In the genomic region with DNA sequence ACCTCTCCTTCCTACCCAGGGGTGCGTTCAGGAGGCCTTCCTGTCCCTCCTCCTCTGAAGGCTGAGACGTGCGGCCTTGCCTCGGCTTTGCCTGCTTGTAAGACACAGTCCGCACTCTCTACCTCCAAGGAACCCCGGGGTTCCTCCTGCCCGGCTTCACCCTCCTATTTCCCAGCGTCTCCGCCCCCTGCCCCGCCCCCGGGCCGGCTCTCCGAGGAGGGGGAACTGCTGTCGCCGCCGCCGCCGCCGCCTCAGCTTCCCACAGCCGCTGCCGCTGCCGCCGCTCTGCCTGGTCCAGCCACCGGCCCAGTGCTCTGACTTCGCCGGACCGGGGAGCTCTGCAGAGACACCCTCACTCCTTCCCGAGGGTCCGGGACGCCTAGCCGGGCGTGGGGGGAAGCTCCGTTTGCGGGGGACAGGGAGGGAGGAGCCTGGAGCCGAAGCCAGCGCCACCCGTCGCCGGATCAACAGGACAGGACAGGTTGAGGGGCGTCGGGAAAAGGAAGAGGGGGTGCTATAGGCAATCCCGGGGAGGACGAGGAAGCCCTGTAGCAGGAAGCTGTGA, we compare ENCODE assay signal across 8 cellular contexts. TPM values are rescaled to one million over a fixed set of nuclear protein-coding genes. Genes with fewer than 3 reads are reported as not detected.
DNase-seq lines count a peak whose midpoint lies in the region; ATAC-seq, FAIRE-seq and TF ChIP-seq lines count a peak whose summit lies in the region.

No MANE protein-coding gene starts in this region.

- 19 to 30% (median 23%) methylated on average over 16 to 43 of the region's 43 CpGs for WGBS in adrenal gland, 4 donors

- TF ChIP-seq CTCF in RWPE1 (conservative IDR thresholded peaks at IDR 0.05; ENCODE audit: low read depth): no peak
- TF ChIP-seq CTCF in adrenal gland (IDR thresholded peaks at IDR 0.05): no peak
- TF ChIP-seq CTCF in D721Med (IDR thresholded peaks at IDR 0.05; ENCODE audit: insufficient read depth, missing control alignments): no peak

- CTCF ChIA-PET in RWPE1 (lab: Yijun Ruan, JAX): interaction anchor here (0.6 to 4.3 kb wide), 4 partner anchors 41 to 125 kb away, joined by 3 to 28 read pairs (median 8); partner anchors contain the start of genes SENP3 and ZBTB4

- no peaks in the 10 kb centered on the region for H3K27me3 ChIP-seq in adrenal gland

- ATAC-seq in sciatic nerve (peak; percentile 21), GM18909 (IDR thresholded peaks at IDR 0.05; ENCODE audit: poor library complexity, unreplicated experiment) (no peak)

- H3K4me1 ChIP-seq in adrenal gland (replicated peaks in 1 of 2): peaks cover 50 to 52% of the 10 kb centered on the region in 2 donors

- POLR2A ChIA-PET in RWPE1 (lab: Yijun Ruan, JAX; ENCODE audit: low non-redundant PET): interaction anchor here (0.6 to 1.1 kb wide), 3 partner anchors 29 to 115 kb away, joined by 3 to 4 read pairs (median 3); no protein-coding TSS in a partner anchor

- intact Hi-C loops in adrenal gland (cut with DNase I): loop anchor here (5.0 kb wide), 2 partner anchors 39 to 124 kb away; partner anchors contain the start of genes SENP3 (in 1 of the 2) and ZBTB4 (in 1 of the 2)
- intact Hi-C loops in sciatic nerve (cut with DNase I): no loop called here

- peak overlapping the region in 3 of 4 donors; percentile 30 to 62 (median 54) for H3K4me3 ChIP-seq in adrenal gland

- no peak for FAIRE-seq in D721Med (lab: Jason Lieb, UNC)

- peak overlapping the region; percentile 92 for H3K27ac ChIP-seq in RWPE1
- peak overlapping the region; percentile 78 to 94 (median 90) for H3K27ac ChIP-seq in adrenal gland

- peak in 1 of 2 donors; percentile 55 for TF ChIP-seq POLR2A in adrenal gland (IDR thresholded peaks at IDR 0.05)

- H3K9me3 ChIP-seq in adrenal gland (replicated peaks in 1 of 3): no peaks in the 10 kb centered on the region

- DNase-seq in CD1c-positive myeloid dendritic cell (ENCODE audit: extremely low spot score) (peak; percentile 71), RWPE1 (ENCODE audit: low spot score) (no peak), adrenal gland (peak; percentile 72 to 88 (median 79)), hippocampal formation (lab: John Stamatoyannopoulos, UW) (peak; percentile 17 to 54), sciatic nerve (ENCODE audit: low spot score) (peak; percentile 86), D721Med (ENCODE audit: insufficient read length, low spot score) (no peak), SKM-1 (lab: John Stamatoyannopoulos, UW; ENCODE audit: unreplicated experiment) (no peak)

- no peaks in the 10 kb centered on the region for H3K36me3 ChIP-seq in adrenal gland (replicated peaks in 1 of 2)

RNA-seq across cellular contexts. Expression of gene FGF11, which starts 1.2 kb away (rescaled TPM):
- total RNA-seq in adrenal gland (10 to 100 TPM; 12.8 to 76.7 (median 27.3) TPM), sciatic nerve (3.8 TPM)
- polyA plus RNA-seq in adrenal gland: 10 to 100 TPM; 10.2 to 33.2 (median 19.2) TPM

RNA-seq across cellular contexts. Expression of gene TMEM102, which starts 2.9 kb away (rescaled TPM):
- total RNA-seq in adrenal gland (10 to 100 TPM in 4 of 8 donors, 1 to 10 TPM in 4; 7.4 to 26.6 (median 9.5) TPM), sciatic nerve (3.0 TPM)
- polyA plus RNA-seq in adrenal gland: 1 to 10 TPM; 2.1 to 8.7 (median 6.6) TPM

RNA-seq across cellular contexts. Expression of gene CHRNB1, which starts 6.7 kb away (rescaled TPM):
- total RNA-seq in adrenal gland (10 to 100 TPM; 18.7 to 56.3 (median 39.0) TPM), sciatic nerve (6.3 TPM)
- 10 to 100 TPM; 32.2 to 40.8 (median 32.9) TPM for polyA plus RNA-seq in adrenal gland

RNA-seq across cellular contexts. Expression of gene SPEM3, which starts 9.5 kb away (rescaled TPM):
- total RNA-seq in adrenal gland (not detected), sciatic nerve (not detected)
- not detected for polyA plus RNA-seq in adrenal gland

RNA-seq across cellular contexts. Expression of gene SPEM2, which starts 12.7 kb away (rescaled TPM):
- total RNA-seq in adrenal gland: not detected
- polyA plus RNA-seq in adrenal gland: not detected
- not detected for total RNA-seq in sciatic nerve

Comparison
In these comparisons a context has a peak if more than half of its experiments do, and no peak if none do; other contexts are left out.
1. DNase-seq: peak in CD1c-positive myeloid dendritic cell (single experiment), adrenal gland (7 of 7), hippocampal formation (2 of 2) and sciatic nerve (single experiment); none in RWPE1 (single experiment), D721Med (single experiment) and SKM-1 (single experiment).